Comparison of ENCODE assay signal across 8 cellular contexts in genomic region chr15:43185161-43186002, GRCh38. TPM values are rescaled to one million over a fixed set of nuclear protein-coding genes. Genes with fewer than 3 reads are reported as not detected.
DNase-seq lines count a peak whose midpoint lies in the region; TF ChIP-seq lines count a peak whose summit lies in the region.

TSS of gene CCNDBP1 (plus strand) at chr15:43185403. CDS start at chr15:43185499, 96 bp downstream.

- peak within 1 kb of the TSS; percentile 84 to 95 (median 91) for H3K9ac ChIP-seq in subcutaneous abdominal adipose tissue (ENCODE audit: low read length in 5 of 5)

- H3K27ac Mint-ChIP-seq in neural crest cell (ENCODE audit: unreplicated experiment): peak within 1 kb of the TSS; percentile 24

- no peaks in the 10 kb centered on the region for H3K27me3 Mint-ChIP-seq in neural crest cell (ENCODE audit: low read depth)

- DNase-seq in GDM1 (lab: John Stamatoyannopoulos, UW) (peak; percentile 86), GOT3 (lab: John Stamatoyannopoulos, UW) (peak; percentile 41), SJCRH30 (peak; percentile 95 to 97), activated gamma-delta T cell treated with Interleukin-2 at 50 U/mL for 16 hours (peak; percentile 88), foreskin fibroblast (peak; percentile 88 to 95), neural crest cell (ENCODE audit: low read depth, low spot score) (peak; percentile 84)

- H3K9me3 ChIP-seq in SJCRH30 (replicated peaks): no peaks in the 10 kb centered on the region
- H3K9me3 ChIP-seq in subcutaneous abdominal adipose tissue (ENCODE audit: control insufficient read depth in 5 of 5, low read length in 5 of 5): no peaks in the 10 kb centered on the region

- TF ChIP-seq CTCF in LNCAP (IDR thresholded peaks at IDR 0.05) (peak; percentile 42), foreskin fibroblast (IDR thresholded peaks at IDR 0.05; ENCODE audit: low read depth, low read length) (peak; percentile 50), neural crest cell (conservative IDR thresholded peaks at IDR 0.05) (peak; percentile 58)

- peak within 1 kb of the TSS; percentile 92 for H3K4me3 Mint-ChIP-seq in neural crest cell

- H3K27ac ChIP-seq in SJCRH30 (peak within 1 kb of the TSS; percentile 24), subcutaneous abdominal adipose tissue (ENCODE audit: low read depth, low read length) (peak within 1 kb of the TSS; percentile 76)

- no peaks in the 10 kb centered on the region for H3K9me3 Mint-ChIP-seq in neural crest cell

- H3K36me3 Mint-ChIP-seq in neural crest cell (ENCODE audit: low read depth): peaks cover 2% of the 10 kb centered on the region

- 0 out of 2 replicates have a peak, but pooled peaks cover 2% of the 10 kb centered on the region for H3K4me1 ChIP-seq in SJCRH30
- peaks cover 3 to 39% (median 29%) of the 10 kb centered on the region in 5 donors for H3K4me1 ChIP-seq in subcutaneous abdominal adipose tissue (ENCODE audit: control insufficient read depth in 5 of 5, insufficient read depth in 5 of 5, low read length in 5 of 5)

- H3K36me3 ChIP-seq in SJCRH30 (no peaks in the 10 kb centered on the region), subcutaneous abdominal adipose tissue (ENCODE audit: control insufficient read depth in 5 of 5, insufficient read depth in 5 of 5, low read length in 5 of 5) (peaks cover 9 to 22% (median 19%) of the 10 kb centered on the region in 5 donors)

- H3K4me1 Mint-ChIP-seq in neural crest cell: peaks cover 15% of the 10 kb centered on the region

- H3K4me3 ChIP-seq in SJCRH30 (peak within 1 kb of the TSS; percentile 74), foreskin fibroblast (ENCODE audit: low read depth in 1 of 2, low read length in 2 of 2) (peak within 1 kb of the TSS; percentile 86 to 93), subcutaneous abdominal adipose tissue (ENCODE audit: low read depth in 1 of 5, low read length in 5 of 5) (peak within 1 kb of the TSS; percentile 84 to 99 (median 95))

- H3K27me3 ChIP-seq in SJCRH30 (no peaks in the 10 kb centered on the region), subcutaneous abdominal adipose tissue (ENCODE audit: control insufficient read depth in 5 of 5, insufficient read depth in 4 of 5, low read length in 5 of 5) (no peaks in the 10 kb centered on the region)

RNA-seq across cellular contexts. Expression of gene CCNDBP1, which starts in this region (rescaled TPM):
- 25.6 and 30.6 TPM in 2 replicates for total RNA-seq in SJCRH30 (2014; rRNA removed; shearing (Covaris generic))
- 29.5 and 31.4 TPM in 2 replicates for total RNA-seq in neural crest cell

Comparison
In these comparisons a context has a peak if more than half of its experiments do, and no peak if none do; other contexts are left out.
1. Peak in every context shown above with its lines: DNase-seq, H3K4me3 ChIP-seq and H3K27ac ChIP-seq.
2. DNase-seq: peak in every context shown above with its lines; median percentile 96 in SJCRH30; 92 in foreskin fibroblast; 88 in activated gamma-delta T cell treated with Interleukin-2 at 50 U/mL for 16 hours; 86 in GDM1; 84 in neural crest cell; 41 in GOT3.